Comparison of ENCODE assay signal across 11 cellular contexts in the genomic region with DNA sequence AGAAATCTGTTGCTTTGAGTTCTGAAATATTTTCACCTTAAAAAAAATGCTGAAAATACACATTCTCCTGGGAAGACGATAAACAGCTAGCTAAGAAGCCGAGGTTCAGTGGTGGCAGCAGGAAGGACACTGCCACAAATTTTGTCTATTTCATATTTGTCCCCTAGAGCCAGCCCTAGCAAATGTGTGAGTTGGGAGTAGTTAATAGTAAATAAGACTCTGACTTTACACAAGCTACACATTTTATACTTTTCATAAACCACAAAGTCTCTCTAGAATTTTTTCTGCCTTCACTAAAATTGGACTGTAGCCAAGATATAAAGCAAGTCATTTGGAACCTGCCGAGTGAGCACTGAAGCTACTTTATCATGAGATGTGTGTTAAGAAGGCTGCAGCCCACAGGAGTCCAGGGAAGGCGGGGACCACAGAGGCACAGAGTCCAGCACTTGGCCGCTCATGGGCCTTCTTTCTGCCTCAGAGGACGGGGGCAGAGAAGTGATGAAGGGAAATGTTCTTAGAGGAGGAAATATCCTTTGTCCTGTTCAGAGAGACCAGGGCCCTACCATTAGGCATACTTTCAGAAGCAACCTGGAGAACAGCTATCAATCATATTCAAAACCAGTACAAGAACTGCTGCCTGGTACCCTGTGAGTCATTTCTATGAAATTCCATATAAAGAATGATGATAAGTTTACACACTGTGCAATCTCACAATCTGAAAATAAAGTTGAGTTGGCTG.
DNase-seq lines count a peak whose midpoint lies in the region; ATAC-seq and TF ChIP-seq lines count a peak whose summit lies in the region.
"Had no signal": no experiment of that assay in that cellular context is flagged by ENCODE, and none has a peak within 500 bp of the region (broad histone marks: within the 10 kb centered on the region; RNA-seq: fewer than 3 reads in every experiment).

No MANE protein-coding gene starts in this region.

- ATAC-seq in HG03039 (IDR thresholded peaks at IDR 0.05; ENCODE audit: unreplicated experiment) = no peak

- H3F3A ChIP-seq in DOHH2 (ENCODE audit: control insufficient read depth, insufficient read depth) = 0 out of 2 replicates have a peak, but pooled peaks cover 2% of the 10 kb centered on the region

- peaks cover 5% of the 10 kb centered on the region for H3K27me3 ChIP-seq in DOHH2 (ENCODE audit: control insufficient read depth, low read length)
- H3K27me3 ChIP-seq: stomach had no signal

- no peaks in the 10 kb centered on the region for H3K79me2 ChIP-seq in DOHH2 (ENCODE audit: control insufficient read depth, low read length)

- H3K36me3 ChIP-seq in DOHH2 (ENCODE audit: control insufficient read depth, low read length) = no peaks in the 10 kb centered on the region
- H3K36me3 ChIP-seq: stomach had no signal

- H3K4me2 ChIP-seq in DOHH2 (ENCODE audit: low read length) = peak overlapping the region; percentile 62

- no peak overlapping the region for H3K27ac ChIP-seq in DOHH2 (ENCODE audit: low read depth, low read length)
- peak overlapping the region; percentile 75 for H3K27ac ChIP-seq in VCaP
- H3K27ac ChIP-seq: stomach had no signal

- H3K4me1 ChIP-seq in DOHH2 (ENCODE audit: control insufficient read depth, low read length) = peaks cover 32% of the 10 kb centered on the region

- H3K4me3 ChIP-seq in DOHH2 (ENCODE audit: low read length) = peak overlapping the region; percentile 12
- H3K4me3 ChIP-seq: stomach had no signal

- no peaks in the 10 kb centered on the region for H3K9me2 ChIP-seq in DOHH2 (replicated peaks; ENCODE audit: control insufficient read depth, low read length)

- DNase-seq in DMS 273 (lab: John Stamatoyannopoulos, UW; ENCODE audit: unreplicated experiment) (peak; percentile 8), DMS 273 treated with DMSO at 0.1 percent for 48 hours (lab: John Stamatoyannopoulos, UW) (no peak), iris pigment epithelial cell (ENCODE audit: low read depth) (peak; percentile 62), KG1 (lab: John Stamatoyannopoulos, UW) (no peak), superior temporal gyrus (ENCODE audit: extremely low spot score) (no peak)
- DNase-seq: 8988T, nephron progenitor cell, stomach had no signal

- no peak for TF ChIP-seq CTCF in DOHH2 (IDR thresholded peaks at IDR 0.05; ENCODE audit: low read depth, low read length, poor library complexity, severe bottlenecking)
- TF ChIP-seq CTCF in VCaP (conservative IDR thresholded peaks at IDR 0.05) = no peak

- no peaks in the 10 kb centered on the region for H4K20me1 ChIP-seq in DOHH2 (ENCODE audit: control insufficient read depth, insufficient read depth, low read depth, low read length)

- no peaks in the 10 kb centered on the region for H3K9me3 ChIP-seq in DOHH2 (ENCODE audit: control insufficient read depth, insufficient read depth, low read length)
- H3K9me3 ChIP-seq: stomach had no signal

Comparison
In these comparisons a context has a peak if more than half of its experiments do, and no peak if none do; other contexts are left out.
1. DNase-seq: peak in DMS 273 (single experiment) and iris pigment epithelial cell (single experiment); none in DMS 273 treated with DMSO at 0.1 percent for 48 hours (single experiment), KG1 (single experiment) and superior temporal gyrus (single experiment).